Comparison of ENCODE assay signal across 18 cellular contexts in genomic region chr10:24825551-24825950, GRCh38.
DNase-seq lines count a peak whose midpoint lies in the region; ATAC-seq, FAIRE-seq and TF ChIP-seq lines count a peak whose summit lies in the region.
"Had no signal": no experiment of that assay in that cellular context is flagged by ENCODE, and none has a peak within 500 bp of the region (broad histone marks: within the 10 kb centered on the region; RNA-seq: fewer than 3 reads in every experiment).

No MANE protein-coding gene starts in this region.

- H3K27ac Mint-ChIP-seq in activated CD4-positive, alpha-beta T cell treated with anti-CD3 and anti-CD28 coated beads, Interleukin-2, amount 10 ng/mL, durations not matched to agents 7 days and 5 days = no peak overlapping the region
- H3K27ac Mint-ChIP-seq: H9, natural killer cell had no signal

- dilution Hi-C loops in endothelial cell of umbilical vein (cut with MboI; ENCODE audit: extremely low pct_ligation_motif_present, low sequenced_read_pairs) = no loop called here

- H3K4me1 ChIP-seq in endothelial cell of umbilical vein (ENCODE audit: control insufficient read depth, extremely low read depth, insufficient read depth, low read length) (peaks cover 8% of the 10 kb centered on the region), small intestine (ENCODE audit: control insufficient read depth in 2 of 2, insufficient read depth in 1 of 2, low read depth in 1 of 2, low read length in 1 of 2) (no peaks in the 10 kb centered on the region)
- H3K4me1 ChIP-seq: SJCRH30 had no signal

- TF ChIP-seq POLR2A in endothelial cell of umbilical vein (IDR thresholded peaks at IDR 0.05; ENCODE audit: low read depth, low read length) = no peak

- H3K9ac ChIP-seq in endothelial cell of umbilical vein (replicated peaks; ENCODE audit: extremely low read depth, insufficient read depth, low read length) = no peak overlapping the region

- POLR2A ChIA-PET in endothelial cell of umbilical vein (lab: Charles Lee) = no interaction called here
- POLR2A ChIA-PET in activated CD4-positive, alpha-beta T cell treated with anti-CD3 and anti-CD28 coated beads, Interleukin-2, amount 10 ng/mL, durations not matched to agents 7 days and 5 days (lab: Charles Lee) = no interaction called here

- H3K27ac ChIP-seq in endothelial cell of umbilical vein (ENCODE audit: insufficient read depth, low read depth, low read length) (no peak overlapping the region), small intestine (ENCODE audit: low read depth in 1 of 2, low read length in 1 of 2) (no peak overlapping the region)
- H3K27ac ChIP-seq: SJCRH30, upper lobe of left lung, VCaP had no signal

- WGBS in small intestine, 3 donors = 3 to 8% (median 3%) methylated on average over 1 of the region's 1 CpG

- H3K36me3 Mint-ChIP-seq in activated T-cell treated with anti-CD3 and anti-CD28 coated beads, Interleukin-2, amount 50 U/mL, for 4 hours (ENCODE audit: insufficient read depth) = no peaks in the 10 kb centered on the region
- no peaks in the 10 kb centered on the region for H3K36me3 Mint-ChIP-seq in activated CD4-positive, alpha-beta T cell treated with anti-CD3 and anti-CD28 coated beads, Interleukin-2, amount 10 ng/mL, durations not matched to agents 7 days and 5 days (ENCODE audit: low read depth)
- H3K36me3 Mint-ChIP-seq: natural killer cell had no signal

- FAIRE-seq in endothelial cell of umbilical vein (lab: Jason Lieb, UNC) (peak; percentile 24), small intestine (lab: Jason Lieb, UNC) (no peak)
- FAIRE-seq: islet of Langerhans had no signal

- H3K9me3 Mint-ChIP-seq in activated T-cell treated with anti-CD3 and anti-CD28 coated beads, Interleukin-2, amount 50 U/mL, for 4 hours = no peaks in the 10 kb centered on the region
- no peaks in the 10 kb centered on the region for H3K9me3 Mint-ChIP-seq in activated CD4-positive, alpha-beta T cell treated with anti-CD3 and anti-CD28 coated beads, Interleukin-2, amount 10 ng/mL, durations not matched to agents 7 days and 5 days
- H3K9me3 Mint-ChIP-seq: H9, natural killer cell had no signal

- no peaks in the 10 kb centered on the region for H3K27me3 ChIP-seq in endothelial cell of umbilical vein (ENCODE audit: control insufficient read depth in 2 of 2, insufficient read depth in 2 of 2, low read length in 2 of 2)
- H3K27me3 ChIP-seq in small intestine (ENCODE audit: control insufficient read depth in 2 of 2, insufficient read depth in 2 of 2, low read length in 2 of 2) = no peaks in the 10 kb centered on the region
- H3K27me3 ChIP-seq: SJCRH30, upper lobe of left lung had no signal

- H3K4me1 Mint-ChIP-seq in activated T-cell treated with anti-CD3 and anti-CD28 coated beads, Interleukin-2, amount 50 U/mL, for 4 hours (ENCODE audit: low read depth) = peaks cover 39% of the 10 kb centered on the region
- H3K4me1 Mint-ChIP-seq in activated CD4-positive, alpha-beta T cell treated with anti-CD3 and anti-CD28 coated beads, Interleukin-2, amount 10 ng/mL, durations not matched to agents 7 days and 5 days = peaks cover 26% of the 10 kb centered on the region
- H3K4me1 Mint-ChIP-seq: H9 had no signal

- H2AFZ ChIP-seq in endothelial cell of umbilical vein (ENCODE audit: low read depth, low read length) = no peak overlapping the region

- peak; percentile 19 to 37 for ATAC-seq in activated T-cell treated with anti-CD3 and anti-CD28 coated beads, Interleukin-2, amount 50 U/mL, for 4 hours
- ATAC-seq in HG02973 (IDR thresholded peaks at IDR 0.05; ENCODE audit: unreplicated experiment) = no peak
- ATAC-seq: natural killer cell had no signal

- no peaks in the 10 kb centered on the region for H3K9me3 ChIP-seq in endothelial cell of umbilical vein (replicated peaks; ENCODE audit: control insufficient read depth, insufficient read depth, low read length)
- no peaks in the 10 kb centered on the region for H3K9me3 ChIP-seq in small intestine (ENCODE audit: control insufficient read depth, low read depth)
- H3K9me3 ChIP-seq: SJCRH30, upper lobe of left lung had no signal

- no TSS peak for BruUV-seq in endothelial cell of umbilical vein (replicated peaks; lab: Mats Ljungman, UMichigan)

- intact Hi-C loops in endothelial cell of umbilical vein (cut with micrococcal nuclease) = no loop called here

- H3K9me1 ChIP-seq in endothelial cell of umbilical vein (replicated peaks; ENCODE audit: control insufficient read depth, extremely low read depth, insufficient read depth, low read length) = no peaks in the 10 kb centered on the region

- H3K4me2 ChIP-seq in endothelial cell of umbilical vein (ENCODE audit: insufficient read depth, low read length) = peak overlapping the region; percentile 29

- H4K20me1 ChIP-seq in endothelial cell of umbilical vein (replicated peaks; ENCODE audit: control insufficient read depth, extremely low read depth, insufficient read depth, low read length) = no peaks in the 10 kb centered on the region

- TF ChIP-seq CTCF in endothelial cell of umbilical vein (IDR thresholded peaks at IDR 0.05; ENCODE audit: extremely low read depth in 1 of 2, insufficient read depth in 1 of 2, low read depth in 1 of 2, low read length in 2 of 2) = no peak

- H3K36me3 ChIP-seq in endothelial cell of umbilical vein (ENCODE audit: control insufficient read depth in 2 of 2, extremely low read depth in 1 of 2, insufficient read depth in 2 of 2, low read length in 2 of 2) = no peaks in the 10 kb centered on the region
- H3K36me3 ChIP-seq in small intestine (ENCODE audit: control insufficient read depth in 2 of 2, insufficient read depth in 2 of 2, low read length in 2 of 2) = no peaks in the 10 kb centered on the region
- H3K36me3 ChIP-seq: SJCRH30, upper lobe of left lung had no signal

- H3K27me3 Mint-ChIP-seq in activated T-cell treated with anti-CD3 and anti-CD28 coated beads, Interleukin-2, amount 50 U/mL, for 4 hours (ENCODE audit: low read depth) = no peaks in the 10 kb centered on the region
- H3K27me3 Mint-ChIP-seq in activated CD4-positive, alpha-beta T cell treated with anti-CD3 and anti-CD28 coated beads, Interleukin-2, amount 10 ng/mL, durations not matched to agents 7 days and 5 days = no peaks in the 10 kb centered on the region

- H3K4me3 Mint-ChIP-seq in activated T-cell treated with anti-CD3 and anti-CD28 coated beads, Interleukin-2, amount 50 U/mL, for 4 hours = peak overlapping the region; percentile 31
- H3K4me3 Mint-ChIP-seq in activated CD4-positive, alpha-beta T cell treated with anti-CD3 and anti-CD28 coated beads, Interleukin-2, amount 10 ng/mL, durations not matched to agents 7 days and 5 days = no peak overlapping the region
- H3K4me3 Mint-ChIP-seq: H9, natural killer cell had no signal

- DNase-seq in activated T-cell treated with anti-CD3 and anti-CD28 coated beads, Interleukin-2, amount 50 U/mL, for 4 hours = no peak
- DNase-seq in activated T-cell treated with anti-CD3 and anti-CD28 coated beads for 4 hours (no peak), RPMI7951 (ENCODE audit: low read depth) (peak; percentile 57), endothelial cell of umbilical vein (ENCODE audit: low read depth, low spot score) (peak; percentile 5), small intestine (peak; percentile 9)
- DNase-seq in stimulated activated naive CD4-positive, alpha-beta T cell (lab: John Stamatoyannopoulos, UW) = no peak
- DNase-seq in activated CD4-positive, alpha-beta T cell treated with anti-CD3 and anti-CD28 coated beads, Interleukin-2, amount 10 ng/mL, durations not matched to agents 7 days and 5 days = no peak
- DNase-seq: activated T-cell treated with anti-CD3 and anti-CD28 coated beads, Interleukin-2, amount 50 U/mL, for 48 hours; H9; natural killer cell; NCI-H1417 treated with DMSO at 0.1 percent for 48 hours; NCI-H69; SJCRH30; upper lobe of left lung had no signal

- no peaks in the 10 kb centered on the region for H3K79me2 ChIP-seq in endothelial cell of umbilical vein (ENCODE audit: control insufficient read depth, insufficient read depth, low read length)

- H3K4me3 ChIP-seq in endothelial cell of umbilical vein (replicated peaks in 1 of 3; ENCODE audit: insufficient read depth in 1 of 3, low read depth in 1 of 3, low read length in 3 of 3) = no peak overlapping the region
- H3K4me3 ChIP-seq in small intestine (ENCODE audit: low read depth in 1 of 2, low read length in 2 of 2) = no peak overlapping the region
- H3K4me3 ChIP-seq: SJCRH30, skin epidermis, upper lobe of left lung had no signal

- CTCF ChIA-PET in endothelial cell of umbilical vein (lab: Charles Lee) = interaction anchor here (1.0 to 2.8 kb wide), 2 partner anchors 23 to 256 kb away, joined by 4 to 12 read pairs; no protein-coding TSS in a partner anchor
- CTCF ChIA-PET in activated CD4-positive, alpha-beta T cell treated with anti-CD3 and anti-CD28 coated beads, Interleukin-2, amount 10 ng/mL, durations not matched to agents 7 days and 5 days (lab: Charles Lee) = no interaction called here

TF ChIP-seq in endothelial cell of umbilical vein, 7 proteins besides CTCF, POLR2A, EP300 and RAD21:
- TF ChIP-seq MAX (IDR thresholded peaks at IDR 0.05; ENCODE audit: insufficient read depth, insufficient read length) (no peak), JUN (IDR thresholded peaks at IDR 0.05; ENCODE audit: borderline replicate concordance, insufficient read depth, insufficient read length, low read depth) (no peak), MYC (IDR thresholded peaks at IDR 0.05; ENCODE audit: low read depth, low read length) (no peak), GATA2 (IDR thresholded peaks at IDR 0.05; ENCODE audit: insufficient read depth, insufficient read length, low read depth, low read length) (no peak), POLR2AphosphoS5 (IDR thresholded peaks at IDR 0.05; ENCODE audit: insufficient read depth, low read depth, low read length) (no peak), FOS (IDR thresholded peaks at IDR 0.05; ENCODE audit: borderline replicate concordance, insufficient read depth, low read length) (no peak), EZH2 (IDR thresholded peaks at IDR 0.05; ENCODE audit: borderline replicate concordance, low read depth, low read length, severe bottlenecking) (no peak)

Comparison
In these comparisons a context has a peak if more than half of its experiments do, and no peak if none do; other contexts are left out.
1. DNase-seq: peak in RPMI7951 (single experiment), endothelial cell of umbilical vein (single experiment) and small intestine (single experiment); none in activated T-cell treated with anti-CD3 and anti-CD28 coated beads, Interleukin-2, amount 50 U/mL, for 4 hours (single experiment), activated T-cell treated with anti-CD3 and anti-CD28 coated beads for 4 hours (single experiment), stimulated activated naive CD4-positive, alpha-beta T cell (0 of 6) and activated CD4-positive, alpha-beta T cell treated with anti-CD3 and anti-CD28 coated beads, Interleukin-2, amount 10 ng/mL, durations not matched to agents 7 days and 5 days (single experiment).